23 cellular contexts compared by ENCODE assay signal in genomic region chr9:77939149-77939668, GRCh38.
DNase-seq lines count a peak whose midpoint lies in the region; ATAC-seq, FAIRE-seq and TF ChIP-seq lines count a peak whose summit lies in the region.
"Had no signal": no experiment of that assay in that cellular context is flagged by ENCODE, and none has a peak within 500 bp of the region (broad histone marks: within the 10 kb centered on the region; RNA-seq: fewer than 3 reads in every experiment).

No MANE protein-coding gene starts in this region.

- CTCF ChIA-PET in IMR-90 (lab: Yijun Ruan, JAX), result no interaction called here

- ATAC-seq in IMR-90 (ENCODE audit: low read depth) (peak; percentile 14; the same call in 1 of the 2 replicates), left lung (peak; percentile 35), left lobe of liver (no peak), GM19035 (IDR thresholded peaks at IDR 0.05; ENCODE audit: unreplicated experiment) (no peak)
- ATAC-seq: HepG2, right cardiac atrium had no signal

- no peak overlapping the region for H3K56ac ChIP-seq in IMR-90 (ENCODE audit: extremely low read depth, insufficient read depth, low read length)

- no peak overlapping the region for H2BK20ac ChIP-seq in IMR-90 (ENCODE audit: low read depth, low read length)

- POLR2A ChIA-PET in IMR-90 (lab: Charles Lee; ENCODE audit: unreplicated experiment), result no interaction called here

- H3K36me3 ChIP-seq in IMR-90 (ENCODE audit: control insufficient read depth, insufficient read depth, low read length), result no peaks in the 10 kb centered on the region
- H3K36me3 ChIP-seq in left lung, result no peaks in the 10 kb centered on the region
- H3K36me3 ChIP-seq: HAP-1, Peyer's patch, thyroid gland had no signal

- no peak overlapping the region for H3K4ac ChIP-seq in IMR-90 (ENCODE audit: low read depth, low read length)

- in situ Hi-C loops in IMR-90 (cut with MboI; ENCODE audit: low sequenced_read_pairs), result no loop called here

- TF ChIP-seq CTCF in IMR-90 (conservative IDR thresholded peaks at IDR 0.05; ENCODE audit: low read depth, low read length) (no peak), choroid plexus epithelial cell (conservative IDR thresholded peaks at IDR 0.05; ENCODE audit: low read depth, low read length) (no peak), left lung (IDR thresholded peaks at IDR 0.05) (no peak), D721Med (IDR thresholded peaks at IDR 0.05; ENCODE audit: insufficient read depth, missing control alignments) (no peak)

- H3K4me1 ChIP-seq in IMR-90 (ENCODE audit: control insufficient read depth, insufficient read depth, low read length) (no peaks in the 10 kb centered on the region; the same call in none of the 2 replicates), left lung (peaks cover 19 to 62% of the 10 kb centered on the region in 2 donors)
- H3K4me1 ChIP-seq: HAP-1 had no signal

- H3K27ac ChIP-seq in IMR-90 (ENCODE audit: insufficient read depth, low read length), result no peak overlapping the region
- H3K27ac ChIP-seq in left lung, result peak overlapping the region in 1 of 2 donors; percentile 7
- H3K27ac ChIP-seq: BLaER1 treated with 17β-estradiol and CSF1 and Interleukin-3, amounts not matched to agents 10 nM and 100 nM; Peyer's patch; thyroid gland had no signal

- intact Hi-C loops in IMR-90 (cut with micrococcal nuclease), result loop anchor here (2.0 kb wide), 1 partner anchor 34 kb away; no protein-coding TSS in a partner anchor
- intact Hi-C loops in left lung (cut with DNase I), result no loop called here

- no peak for FAIRE-seq in D721Med (lab: Jason Lieb, UNC)
- FAIRE-seq: GM12891, HepG2 had no signal

- H3K4me2 ChIP-seq in IMR-90 (ENCODE audit: low read depth, low read length), result no peak overlapping the region

- H3K9me1 ChIP-seq in IMR-90 (ENCODE audit: insufficient read depth, low read length), result 0 out of 2 replicates have a peak, but pooled peaks cover 2% of the 10 kb centered on the region

- dilution Hi-C loops in IMR-90 (cut with HindIII; ENCODE audit: low sequenced_read_pairs, unreplicated experiment), result no loop called here

- no peak overlapping the region for H2BK15ac ChIP-seq in IMR-90 (ENCODE audit: low read depth, low read length)

- no peak overlapping the region for H3K4me3 ChIP-seq in IMR-90 (ENCODE audit: insufficient read depth, low read depth, low read length)
- H3K4me3 ChIP-seq in choroid plexus epithelial cell (ENCODE audit: low read depth, low read length), result no peak overlapping the region
- no peak overlapping the region for H3K4me3 ChIP-seq in left lung
- H3K4me3 ChIP-seq: BLaER1 treated with 17β-estradiol and CSF1 and Interleukin-3, amounts not matched to agents 10 nM and 100 nM; HAP-1; Peyer's patch; thyroid gland had no signal

- H4K8ac ChIP-seq in IMR-90 (ENCODE audit: low read depth in 2 of 2, low read length in 2 of 2), result no peak overlapping the region

- H3K18ac ChIP-seq in IMR-90 (ENCODE audit: low read depth, low read length), result no peak overlapping the region

- H2AFZ ChIP-seq in IMR-90 (replicated peaks; ENCODE audit: low read length, poor library complexity), result no peak overlapping the region

- no peaks in the 10 kb centered on the region for H3K27me3 ChIP-seq in IMR-90 (ENCODE audit: control insufficient read depth, insufficient read depth, low read length)
- no peaks in the 10 kb centered on the region for H3K27me3 ChIP-seq in left lung
- H3K27me3 ChIP-seq: BLaER1 treated with 17β-estradiol and CSF1 and Interleukin-3, amounts not matched to agents 10 nM and 100 nM; Peyer's patch; thyroid gland had no signal

- H3K9me3 ChIP-seq in IMR-90 (ENCODE audit: control insufficient read depth, insufficient read depth, low read length), result no peaks in the 10 kb centered on the region
- no peaks in the 10 kb centered on the region for H3K9me3 ChIP-seq in left lung
- H3K9me3 ChIP-seq: HAP-1, Peyer's patch, thyroid gland had no signal

- peaks cover 10% of the 10 kb centered on the region; the same call in 1 of the 2 replicates for H4K20me1 ChIP-seq in IMR-90 (ENCODE audit: insufficient read depth, low read length)

- H2AK5ac ChIP-seq in IMR-90 (ENCODE audit: low read depth, low read length), result no peak overlapping the region

- no peak overlapping the region for H2AK9ac ChIP-seq in IMR-90 (replicated peaks; ENCODE audit: low read depth, low read length, poor library complexity)

- no peak overlapping the region for H2BK5ac ChIP-seq in IMR-90 (ENCODE audit: low read depth, low read length, poor library complexity, severe bottlenecking)

- H3K14ac ChIP-seq in IMR-90 (replicated peaks; ENCODE audit: low read depth, low read length), result no peak overlapping the region

- peaks cover 13 to 31% of the 10 kb centered on the region in 2 experiments for H3K79me1 ChIP-seq in IMR-90 (ENCODE audit: low read depth in 1 of 2, low read length in 2 of 2)

- no peak overlapping the region for H2BK120ac ChIP-seq in IMR-90 (ENCODE audit: low read depth, low read length)

- no TSS peak for BruUV-seq in IMR-90 (replicated peaks; lab: Mats Ljungman, UMichigan)

- whole genome bisulfite sequencing in IMR-90 (ENCODE audit: extremely low coverage in 2 of 2, insufficient read length in 1 of 2), 2 experiments, result 57% methylated on average over 2 of the region's 2 CpGs; no CpG with 5 or more reads in 1 of the 2 experiments

- H3K23ac ChIP-seq in IMR-90 (ENCODE audit: low read depth, low read length), result no peak overlapping the region

- H3K9ac ChIP-seq in IMR-90 (ENCODE audit: low read depth, low read length), result no peak overlapping the region
- H3K9ac ChIP-seq: BLaER1 treated with 17β-estradiol and CSF1 and Interleukin-3, amounts not matched to agents 10 nM and 100 nM had no signal

- H4K91ac ChIP-seq in IMR-90 (ENCODE audit: insufficient read depth, low read depth, low read length), result no peak overlapping the region

- H4K5ac ChIP-seq in IMR-90 (ENCODE audit: low read depth, low read length), result no peak overlapping the region

- no peak for TF ChIP-seq POLR2A in IMR-90 (IDR thresholded peaks at IDR 0.05; ENCODE audit: low read depth, low read length)

- DNase-seq in IMR-90 (peak; percentile 60), OCI-M1 (lab: John Stamatoyannopoulos, UW) (peak; percentile 41), choroid plexus epithelial cell (ENCODE audit: low read depth) (peak; percentile 53), left lung (no peak), left lobe of liver (ENCODE audit: low spot score) (no peak), D721Med (ENCODE audit: insufficient read length, low spot score) (no peak)
- DNase-seq: activated CD4-positive, alpha-beta T cell treated with anti-CD3 and anti-CD28 coated beads, Interleukin-2, amount 10 ng/mL, durations not matched to agents 7 days and 5 days; activated T-cell treated with anti-CD3 and anti-CD28 coated beads, Interleukin-2, amount 50 U/mL, for 4 hours; glutamatergic neuron; NCI-H1048; NCI-H1694; NCI-H446 treated with DMSO at 0.1 percent for 48 hours; NCI-H774; Peyer's patch; right cardiac atrium; SHP77; stimulated activated CD4-positive, alpha-beta T cell treated with anti-CD3 and anti-CD28 coated beads, Interleukin-1b, Interleukin-23, amount 100 ng/mL, for 48 hours; thyroid gland had no signal

- TF ChIP-seq RAD21 in IMR-90 (IDR thresholded peaks at IDR 0.05; ENCODE audit: low read length), result no peak

TF ChIP-seq in IMR-90, 13 proteins besides CTCF, POLR2A, EP300 and RAD21:
- TF ChIP-seq FOS (IDR thresholded peaks at IDR 0.05; ENCODE audit: low read depth, low read length), result 0 out of 2 replicates have a peak, but pooled peaks have one; percentile 14
- TF ChIP-seq MAFK (IDR thresholded peaks at IDR 0.05; ENCODE audit: low read depth, low read length), result no peak
- TF ChIP-seq USF2 (IDR thresholded peaks at IDR 0.05; ENCODE audit: low read depth, low read length), result peak; percentile 29; the same call in 1 of the 2 replicates

Comparison
In these comparisons a context has a peak if more than half of its experiments do, and no peak if none do; other contexts are left out.
1. ATAC-seq: peak in IMR-90 (single experiment) and left lung (single experiment); none in left lobe of liver (single experiment) and GM19035 (single experiment).
2. DNase-seq: peak in IMR-90 (single experiment), OCI-M1 (single experiment) and choroid plexus epithelial cell (single experiment); none in left lung (0 of 2), left lobe of liver (single experiment) and D721Med (single experiment).